ENCODE assay signal across 8 cellular contexts in genomic region chr9:14321517-14322125, GRCh38. TPM values are rescaled to one million over a fixed set of nuclear protein-coding genes. Genes with fewer than 3 reads are reported as not detected.
DNase-seq lines count a peak whose midpoint lies in the region; ATAC-seq and TF ChIP-seq lines count a peak whose summit lies in the region.

No MANE protein-coding gene starts in this region.

- no peak overlapping the region for H2AFZ ChIP-seq in hepatocyte

- peak overlapping the region; percentile 43 for H3K4me3 ChIP-seq in hepatocyte

- no peaks in the 10 kb centered on the region for H3K9me3 Mint-ChIP-seq in T-helper 1 cell treated with Interleukin-12 subunit alpha and Interleukin-12 subunit beta and Interleukin-4 antibody, amounts not matched to agents 30 μg/mL and 1 μg/mL, for 36 hours
- no peaks in the 10 kb centered on the region for H3K9me3 Mint-ChIP-seq in stimulated activated naive CD8-positive, alpha-beta T cell treated with anti-CD3 and anti-CD28 coated beads, Interleukin-15, amount 100 ng/mL, for 72 hours

- peaks cover 9% of the 10 kb centered on the region for H3K4me1 Mint-ChIP-seq in T-helper 1 cell treated with Interleukin-12 subunit alpha and Interleukin-12 subunit beta and Interleukin-4 antibody, amounts not matched to agents 30 μg/mL and 1 μg/mL, for 36 hours (ENCODE audit: low read depth)
- peaks cover 41% of the 10 kb centered on the region for H3K4me1 Mint-ChIP-seq in stimulated activated naive CD8-positive, alpha-beta T cell treated with anti-CD3 and anti-CD28 coated beads, Interleukin-15, amount 100 ng/mL, for 72 hours

- H3K9me3 ChIP-seq in hepatocyte (ENCODE audit: low read depth): no peaks in the 10 kb centered on the region

- H3K27me3 ChIP-seq in hepatocyte: peaks cover 6% of the 10 kb centered on the region

- DNase-seq in T-helper 1 cell: no peak
- DNase-seq in hepatocyte (ENCODE audit: low spot score): no peak
- DNase-seq in stimulated activated naive CD8-positive, alpha-beta T cell treated with anti-CD3 and anti-CD28 coated beads, Interleukin-15, amount 100 ng/mL, for 72 hours: no peak
- DNase-seq in activated CD4-positive, alpha-beta T cell treated with anti-CD3 and anti-CD28 coated beads, Interleukin-2, amount 50 U/mL, for 4 hours: no peak

- H3K36me3 Mint-ChIP-seq in T-helper 1 cell treated with Interleukin-12 subunit alpha and Interleukin-12 subunit beta and Interleukin-4 antibody, amounts not matched to agents 30 μg/mL and 1 μg/mL, for 36 hours (ENCODE audit: low read depth): peaks cover 2% of the 10 kb centered on the region

- WGBS in hepatocyte (ENCODE audit: low lambda C conversion rate, missing lambda C conversion rate): 10% methylated on average over 9 of the region's 9 CpGs

- peaks cover 39% of the 10 kb centered on the region for H3K79me2 ChIP-seq in hepatocyte

- no peak for ATAC-seq in stimulated activated naive CD8-positive, alpha-beta T cell treated with anti-CD3 and anti-CD28 coated beads, Interleukin-15, amount 100 ng/mL, for 72 hours
- ATAC-seq in HG02852 (IDR thresholded peaks at IDR 0.05; ENCODE audit: unreplicated experiment) (no peak), GM19452 (IDR thresholded peaks at IDR 0.05; ENCODE audit: unreplicated experiment) (no peak)

- no peaks in the 10 kb centered on the region for H3K9me2 ChIP-seq in hepatocyte (replicated peaks; ENCODE audit: insufficient read depth)

- peak overlapping the region; percentile 86 for H3K4me3 Mint-ChIP-seq in T-helper 1 cell treated with Interleukin-12 subunit alpha and Interleukin-12 subunit beta and Interleukin-4 antibody, amounts not matched to agents 30 μg/mL and 1 μg/mL, for 36 hours
- H3K4me3 Mint-ChIP-seq in stimulated activated naive CD8-positive, alpha-beta T cell treated with anti-CD3 and anti-CD28 coated beads, Interleukin-15, amount 100 ng/mL, for 72 hours: peak overlapping the region; percentile 85 to 90

- TF ChIP-seq CTCF in VCaP (conservative IDR thresholded peaks at IDR 0.05): no peak
- TF ChIP-seq CTCF in hepatocyte (IDR thresholded peaks at IDR 0.05; ENCODE audit: poor library complexity): no peak

- no peaks in the 10 kb centered on the region for H3K4me1 ChIP-seq in hepatocyte (ENCODE audit: insufficient read depth)

- H3K27ac ChIP-seq in VCaP: peak overlapping the region; percentile 100
- H3K27ac ChIP-seq in hepatocyte: peak overlapping the region; percentile 95

- peak overlapping the region; percentile 81 for H3K27ac Mint-ChIP-seq in T-helper 1 cell treated with Interleukin-12 subunit alpha and Interleukin-12 subunit beta and Interleukin-4 antibody, amounts not matched to agents 30 μg/mL and 1 μg/mL, for 36 hours
- H3K27ac Mint-ChIP-seq in stimulated activated naive CD8-positive, alpha-beta T cell treated with anti-CD3 and anti-CD28 coated beads, Interleukin-15, amount 100 ng/mL, for 72 hours: peak overlapping the region in 1 of 2 donors; percentile 57

- H3K4me2 ChIP-seq in hepatocyte: peak overlapping the region; percentile 92

- peaks cover 70% of the 10 kb centered on the region for H3K27me3 Mint-ChIP-seq in T-helper 1 cell treated with Interleukin-12 subunit alpha and Interleukin-12 subunit beta and Interleukin-4 antibody, amounts not matched to agents 30 μg/mL and 1 μg/mL, for 36 hours (ENCODE audit: low read depth)
- H3K27me3 Mint-ChIP-seq in stimulated activated naive CD8-positive, alpha-beta T cell treated with anti-CD3 and anti-CD28 coated beads, Interleukin-15, amount 100 ng/mL, for 72 hours: peaks cover 57% of the 10 kb centered on the region

- no peaks in the 10 kb centered on the region for H4K20me1 ChIP-seq in hepatocyte (ENCODE audit: insufficient read depth, poor library complexity, severe bottlenecking)

- H3K36me3 ChIP-seq in hepatocyte (replicated peaks; ENCODE audit: insufficient read depth, low read depth): no peaks in the 10 kb centered on the region

RNA-seq across cellular contexts. Expression of gene NFIB, which starts 7.7 kb away (rescaled TPM):
- 22.8 and 27.3 TPM in 2 replicates for total RNA-seq in hepatocyte
- polyA plus RNA-seq in hepatocyte: 13.4 and 15.2 TPM in 2 replicates
